ENCODE assay signal across 16 cellular contexts in genomic region chr18:41761329-41762028, GRCh38.
A peak's percentile ranks its signal among the peaks of the same experiment; 100 is the strongest.
DNase-seq lines count a peak whose midpoint lies in the region; ATAC-seq and TF ChIP-seq lines count a peak whose summit lies in the region.
"Had no signal": no experiment of that assay in that cellular context is flagged by ENCODE, and none has a peak within 500 bp of the region (broad histone marks: within the 10 kb centered on the region; RNA-seq: fewer than 3 reads in every experiment).

No MANE protein-coding gene starts in this region.

- DNase-seq in AG04449 (ENCODE audit: low read depth, low spot score): peak; percentile 56
- peak; percentile 1 for DNase-seq in HS-27A (ENCODE audit: low read depth)
- DNase-seq in amniotic stem cell (lab: John Stamatoyannopoulos, UW): peak; percentile 77
- peak; percentile 93 for DNase-seq in iris pigment epithelial cell (ENCODE audit: low read depth)
- no peak for DNase-seq in sigmoid colon
- no peak for DNase-seq in MM.1S
- no peak for DNase-seq in naive thymus-derived CD8-positive, alpha-beta T cell
- DNase-seq: activated CD4-positive, CD25-positive, alpha-beta regulatory T cell; activated T-cell treated with anti-CD3 and anti-CD28 coated beads, Interleukin-2, amount 50 U/mL, for 48 hours; glutamatergic neuron; Peyer's patch; retina had no signal

- H3K9me3 ChIP-seq in sigmoid colon: no peaks in the 10 kb centered on the region
- no peaks in the 10 kb centered on the region for H3K9me3 ChIP-seq in MM.1S (replicated peaks; ENCODE audit: insufficient read depth, low read length)
- H3K9me3 ChIP-seq: Peyer's patch had no signal

- no peaks in the 10 kb centered on the region for H3K4me1 Mint-ChIP-seq in naive thymus-derived CD8-positive, alpha-beta T cell
- H3K4me1 Mint-ChIP-seq: CD14-positive monocyte; central memory CD8-positive, alpha-beta T cell; IgD-negative memory B cell had no signal

- no peaks in the 10 kb centered on the region for H3K79me2 ChIP-seq in MM.1S (ENCODE audit: low read length)

- H2AFZ ChIP-seq in MM.1S (ENCODE audit: low read length): no peak overlapping the region

- H3K9me3 Mint-ChIP-seq in naive thymus-derived CD8-positive, alpha-beta T cell: peaks cover 0 to 2% (median 0%) of the 10 kb centered on the region in 9 donors
- H3K9me3 Mint-ChIP-seq: CD14-positive monocyte; central memory CD8-positive, alpha-beta T cell had no signal

- CTCF ChIA-PET in AG04449 (lab: Yijun Ruan, JAX): interaction anchor here (0.7 to 1.3 kb wide), 3 partner anchors 139 to 267 kb away, joined by 3 to 4 read pairs (median 3); no protein-coding TSS in a partner anchor

- H3K4me3 Mint-ChIP-seq in naive thymus-derived CD8-positive, alpha-beta T cell: no peak overlapping the region
- H3K4me3 Mint-ChIP-seq: CD14-positive monocyte; central memory CD8-positive, alpha-beta T cell; IgD-negative memory B cell had no signal

- H3K9ac ChIP-seq in MM.1S (ENCODE audit: low read length): no peak overlapping the region

- H3K27ac Mint-ChIP-seq in naive thymus-derived CD8-positive, alpha-beta T cell: no peak overlapping the region
- H3K27ac Mint-ChIP-seq: CD14-positive monocyte, IgD-negative memory B cell had no signal

- H3K4me1 ChIP-seq in sigmoid colon: no peaks in the 10 kb centered on the region
- no peaks in the 10 kb centered on the region for H3K4me1 ChIP-seq in MM.1S (ENCODE audit: low read length)
- H3K4me1 ChIP-seq: Peyer's patch had no signal

- H3K4me3 ChIP-seq in AG04449 (ENCODE audit: low read depth, low read length) (no peak overlapping the region), sigmoid colon (no peak overlapping the region), MM.1S (ENCODE audit: low read length) (no peak overlapping the region)
- H3K4me3 ChIP-seq: Peyer's patch had no signal

- no peak overlapping the region for H3K4me2 ChIP-seq in MM.1S (ENCODE audit: low read depth, low read length)

- TF ChIP-seq CTCF in AG04449 (IDR thresholded peaks at IDR 0.05; ENCODE audit: insufficient read depth, low read length, missing control alignments) (no peak), sigmoid colon (IDR thresholded peaks at IDR 0.05) (no peak), MM.1S (IDR thresholded peaks at IDR 0.05; ENCODE audit: low read length) (no peak)

- H3K9me2 ChIP-seq in MM.1S (replicated peaks; ENCODE audit: insufficient read depth, low read length): no peaks in the 10 kb centered on the region

- intact Hi-C loops in sigmoid colon (cut with DNase I): no loop called here

- no peak for TF ChIP-seq EP300 in sigmoid colon (IDR thresholded peaks at IDR 0.05)

- H3F3A ChIP-seq in MM.1S (ENCODE audit: insufficient read depth, low read length): no peaks in the 10 kb centered on the region

- 46 to 71% methylated on average over 2 of the region's 2 CpGs for WGBS in sigmoid colon, 2 donors

- H3K27me3 ChIP-seq in sigmoid colon (no peaks in the 10 kb centered on the region), MM.1S (replicated peaks; ENCODE audit: insufficient read depth, low read length) (no peaks in the 10 kb centered on the region)
- H3K27me3 ChIP-seq: Peyer's patch had no signal

- H3K27ac ChIP-seq in sigmoid colon (no peak overlapping the region), MM.1S (ENCODE audit: low read length) (no peak overlapping the region)
- H3K27ac ChIP-seq: Peyer's patch had no signal

- no peaks in the 10 kb centered on the region for H4K20me1 ChIP-seq in MM.1S (ENCODE audit: insufficient read depth, low read length)

- TF ChIP-seq POLR2A in sigmoid colon (IDR thresholded peaks at IDR 0.05): no peak

- peaks cover 0 to 10% (median 4%) of the 10 kb centered on the region in 5 donors for H3K27me3 Mint-ChIP-seq in naive thymus-derived CD8-positive, alpha-beta T cell
- H3K27me3 Mint-ChIP-seq: central memory CD8-positive, alpha-beta T cell; IgD-negative memory B cell had no signal

- POLR2A ChIA-PET in AG04449 (lab: Yijun Ruan, JAX): no interaction called here
- POLR2A ChIA-PET in naive thymus-derived CD8-positive, alpha-beta T cell (lab: Charles Lee): no interaction called here

- H3K36me3 ChIP-seq in sigmoid colon (no peaks in the 10 kb centered on the region), MM.1S (replicated peaks; ENCODE audit: insufficient read depth, low read length) (no peaks in the 10 kb centered on the region)
- H3K36me3 ChIP-seq: Peyer's patch had no signal

- H3K36me3 Mint-ChIP-seq in naive thymus-derived CD8-positive, alpha-beta T cell: no peaks in the 10 kb centered on the region
- H3K36me3 Mint-ChIP-seq: CD14-positive monocyte, IgD-negative memory B cell had no signal

- ATAC-seq in HG02938 (IDR thresholded peaks at IDR 0.05; ENCODE audit: unreplicated experiment): no peak
- no peak for ATAC-seq in naive thymus-derived CD8-positive, alpha-beta T cell

Comparison
In these comparisons a context has a peak if more than half of its experiments do, and no peak if none do; other contexts are left out.
1. DNase-seq: peak in AG04449 (single experiment), HS-27A (single experiment), amniotic stem cell (single experiment) and iris pigment epithelial cell (single experiment); none in sigmoid colon (single experiment), MM.1S (single experiment) and naive thymus-derived CD8-positive, alpha-beta T cell (0 of 10).